ENCODE assay signal across 8 cellular contexts in the genomic region with DNA sequence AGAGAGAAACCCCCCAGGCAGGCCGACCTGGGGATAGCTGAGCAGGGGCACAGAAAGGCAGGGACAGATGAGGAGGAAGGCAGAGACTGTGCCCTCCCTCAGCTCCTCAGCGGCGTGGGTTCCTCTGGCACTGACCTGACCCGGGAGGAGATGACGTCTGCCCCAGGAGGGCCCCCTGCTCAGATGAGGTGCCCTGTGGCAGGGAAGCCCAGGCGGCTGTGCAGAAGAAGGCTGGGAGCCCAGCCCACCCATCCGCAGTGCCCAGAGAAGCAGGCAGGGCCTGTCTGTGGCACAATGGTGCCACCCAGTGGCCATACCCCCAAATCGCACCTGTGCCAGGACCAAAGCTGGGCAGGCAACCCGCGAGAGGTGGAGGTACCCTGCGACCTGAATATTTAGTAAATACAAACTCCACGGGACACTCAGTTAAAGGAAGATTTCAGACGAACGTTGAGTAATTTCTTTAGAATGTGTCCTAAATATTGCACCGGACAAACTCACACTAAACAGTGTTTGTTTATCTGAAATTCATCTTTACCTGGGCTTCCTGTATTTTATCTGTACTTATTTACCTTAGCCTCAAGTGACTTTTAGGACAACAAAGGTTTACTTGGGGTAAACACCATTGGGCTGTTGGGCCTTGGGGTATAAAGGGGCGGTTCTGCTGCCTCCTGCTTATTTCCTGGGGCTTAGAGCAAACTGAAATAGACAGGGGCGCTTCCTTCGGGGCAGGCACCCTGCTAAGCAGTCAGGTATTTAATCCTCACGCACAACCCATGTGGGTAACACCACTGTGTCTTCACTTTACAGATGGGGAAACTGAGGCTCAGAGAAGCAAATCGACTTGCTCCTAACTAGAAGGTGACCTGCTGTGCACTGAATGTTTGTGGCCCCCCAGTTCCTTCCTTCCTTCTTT. TPM values are rescaled to one million over a fixed set of nuclear protein-coding genes. Genes with fewer than 3 reads are reported as not detected.
DNase-seq lines count a peak whose midpoint lies in the region; ATAC-seq, FAIRE-seq and TF ChIP-seq lines count a peak whose summit lies in the region.

No MANE protein-coding gene starts in this region.

- ATAC-seq in A549: peak; percentile 81 to 95
- ATAC-seq in HG02970 (IDR thresholded peaks at IDR 0.05; ENCODE audit: low FRiP score, unreplicated experiment): peak; percentile 76

- TF ChIP-seq POLR2A in A549 (IDR thresholded peaks at IDR 0.05; ENCODE audit: low read length) (no peak), suprapubic skin (IDR thresholded peaks at IDR 0.05) (no peak)

- no peak overlapping the region for H3K4me3 Mint-ChIP-seq in neural crest cell

- peak; percentile 82 to 87 for TF ChIP-seq RAD21 in A549 (conservative IDR thresholded peaks at IDR 0.05 in 1 of 2, IDR thresholded peaks at IDR 0.05 in 1 of 2)

- 11% methylated on average over 17 of the region's 20 CpGs for WGBS in A549 (ENCODE audit: missing lambda C conversion rate)
- WGBS in suprapubic skin: 13% methylated on average over 20 of the region's 20 CpGs

- no peak overlapping the region for H3K27ac Mint-ChIP-seq in neural crest cell (ENCODE audit: unreplicated experiment)

- TF ChIP-seq EP300 in A549 (IDR thresholded peaks at IDR 0.05): no peak
- TF ChIP-seq EP300 in suprapubic skin (IDR thresholded peaks at IDR 0.05): no peak

- H3K4me3 ChIP-seq in A549 (no peak overlapping the region), fibroblast of mammary gland (ENCODE audit: control insufficient read depth, low read depth, low read length) (no peak overlapping the region), suprapubic skin (no peak overlapping the region)

- peak; percentile 41 to 58 for DNase-seq in A549 (ENCODE audit: low read depth in 1 of 2, low spot score in 1 of 2)
- peak; percentile 14 for DNase-seq in NCI-H526 treated with DMSO at 0.1 percent for 48 hours (lab: John Stamatoyannopoulos, UW)
- peak; percentile 53 for DNase-seq in activated T-cell treated with anti-CD3 and anti-CD28 coated beads for 24 hours (ENCODE audit: low read depth)
- peak; percentile 31 for DNase-seq in fibroblast of mammary gland (ENCODE audit: low read depth)
- DNase-seq in neural crest cell (ENCODE audit: low read depth, low spot score): peak; percentile 83
- peak; percentile 57 to 76 for DNase-seq in suprapubic skin (ENCODE audit: low spot score in 2 of 2)

- POLR2A ChIA-PET in A549 (lab: Yijun Ruan, JAX): no interaction called here

- H3K4me1 Mint-ChIP-seq in neural crest cell: no peaks in the 10 kb centered on the region

- H3K4me1 ChIP-seq in A549 (no peaks in the 10 kb centered on the region), suprapubic skin (peaks cover 3% of the 10 kb centered on the region)

- no peak overlapping the region for H3K4me2 ChIP-seq in A549

- TF ChIP-seq CTCF in A549 (IDR thresholded peaks at IDR 0.05): peak; percentile 73
- peak; percentile 88 for TF ChIP-seq CTCF in GM12874 (IDR thresholded peaks at IDR 0.05; ENCODE audit: insufficient read depth, low read depth, low read length)
- peak; percentile 76 for TF ChIP-seq CTCF in fibroblast of mammary gland (conservative IDR thresholded peaks at IDR 0.05; ENCODE audit: control insufficient read depth, insufficient read depth, low read depth, low read length)
- peak; percentile 93 for TF ChIP-seq CTCF in neural crest cell (conservative IDR thresholded peaks at IDR 0.05)
- peak in 1 of 2 donors; percentile 86 for TF ChIP-seq CTCF in suprapubic skin (IDR thresholded peaks at IDR 0.05)

- peaks cover under 1% of the 10 kb centered on the region for H3K36me3 Mint-ChIP-seq in neural crest cell (ENCODE audit: low read depth)

- H3K9me3 Mint-ChIP-seq in neural crest cell: peaks cover under 1% of the 10 kb centered on the region

- H3K9me3 ChIP-seq in A549: no peaks in the 10 kb centered on the region
- peaks cover 5% of the 10 kb centered on the region for H3K9me3 ChIP-seq in suprapubic skin

- H3K36me3 ChIP-seq in suprapubic skin: no peaks in the 10 kb centered on the region

- CTCF ChIA-PET in A549 (lab: Yijun Ruan, JAX): interaction anchor here (0.6 to 3.4 kb wide), 39 partner anchors 10 to 691 kb away, joined by 3 to 52 read pairs (median 4); a partner anchor contains a TSS

- no peak for FAIRE-seq in A549 (lab: Jason Lieb, UNC)

- H3K27me3 ChIP-seq in suprapubic skin: peaks cover 50% of the 10 kb centered on the region

- no peak overlapping the region for H3K27ac ChIP-seq in A549
- H3K27ac ChIP-seq in suprapubic skin: no peak overlapping the region

- peaks cover 47% of the 10 kb centered on the region for H3K27me3 Mint-ChIP-seq in neural crest cell (ENCODE audit: low read depth)

TF ChIP-seq in A549, 52 proteins besides CTCF, POLR2A, EP300 and RAD21:
- TF ChIP-seq, protein P1, sequence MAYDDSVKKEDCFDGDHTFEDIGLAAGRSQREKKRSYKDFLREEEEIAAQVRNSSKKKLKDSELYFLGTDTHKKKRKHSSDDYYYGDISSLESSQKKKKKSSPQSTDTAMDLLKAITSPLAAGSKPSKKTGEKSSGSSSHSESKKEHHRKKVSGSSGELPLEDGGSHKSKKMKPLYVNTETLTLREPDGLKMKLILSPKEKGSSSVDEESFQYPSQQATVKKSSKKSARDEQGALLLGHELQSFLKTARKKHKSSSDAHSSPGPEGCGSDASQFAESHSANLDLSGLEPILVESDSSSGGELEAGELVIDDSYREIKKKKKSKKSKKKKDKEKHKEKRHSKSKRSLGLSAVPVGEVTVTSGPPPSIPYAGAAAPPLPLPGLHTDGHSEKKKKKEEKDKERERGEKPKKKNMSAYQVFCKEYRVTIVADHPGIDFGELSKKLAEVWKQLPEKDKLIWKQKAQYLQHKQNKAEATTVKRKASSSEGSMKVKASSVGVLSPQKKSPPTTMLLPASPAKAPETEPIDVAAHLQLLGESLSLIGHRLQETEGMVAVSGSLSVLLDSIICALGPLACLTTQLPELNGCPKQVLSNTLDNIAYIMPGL (CRISPR knock-in tag; IDR thresholded peaks at IDR 0.05; ENCODE audit: borderline replicate concordance): no peak
- TF ChIP-seq, protein P2, sequence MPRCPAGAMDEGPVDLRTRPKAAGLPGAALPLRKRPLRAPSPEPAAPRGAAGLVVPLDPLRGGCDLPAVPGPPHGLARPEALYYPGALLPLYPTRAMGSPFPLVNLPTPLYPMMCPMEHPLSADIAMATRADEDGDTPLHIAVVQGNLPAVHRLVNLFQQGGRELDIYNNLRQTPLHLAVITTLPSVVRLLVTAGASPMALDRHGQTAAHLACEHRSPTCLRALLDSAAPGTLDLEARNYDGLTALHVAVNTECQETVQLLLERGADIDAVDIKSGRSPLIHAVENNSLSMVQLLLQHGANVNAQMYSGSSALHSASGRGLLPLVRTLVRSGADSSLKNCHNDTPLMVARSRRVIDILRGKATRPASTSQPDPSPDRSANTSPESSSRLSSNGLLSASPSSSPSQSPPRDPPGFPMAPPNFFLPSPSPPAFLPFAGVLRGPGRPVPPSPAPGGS (IDR thresholded peaks at IDR 0.05): no peak
- TF ChIP-seq SMC3 (IDR thresholded peaks at IDR 0.05) (peak; percentile 65), CBX8 (IDR thresholded peaks at IDR 0.05) (no peak), CEBPB (IDR thresholded peaks at IDR 0.05) (no peak)

RNA-seq across cellular contexts. Expression of a gene that starts 46.5 kb away (rescaled TPM):
- not detected in 2 replicates for polyA plus RNA-seq in A549 (2011; rRNA removed)
- polyA plus RNA-seq in A549 (2012; cell fraction: cytosol; rRNA removed): 0.04 and 0.06 TPM in 2 replicates
- 0.06 and 0.07 TPM in 2 replicates for polyA plus RNA-seq in A549 (2012; cell fraction: nucleus; rRNA removed)
- 0.06 to 0.08 TPM in 2 of 3 replicates, not detected in the other for polyA plus RNA-seq in A549 (2017; fragmentation: RNase III; extraction: RNeasy Plus Mini Kit Qiagen cat#74134 plus additional on column Dnase treatment)
- polyA minus RNA-seq in A549 (2011; rRNA and poly(A)+ RNA removed): not detected in 2 replicates
- 0.91 and 1.1 TPM in 2 replicates for total RNA-seq in neural crest cell
- not detected for total RNA-seq in suprapubic skin

Comparison
In these comparisons a context has a peak if more than half of its experiments do, and no peak if none do; other contexts are left out.
1. DNase-seq: peak in every context shown above with its lines; median percentile 83 in neural crest cell; 66 in suprapubic skin; 53 in activated T-cell treated with anti-CD3 and anti-CD28 coated beads for 24 hours; 50 in A549; 31 in fibroblast of mammary gland; 14 in NCI-H526 treated with DMSO at 0.1 percent for 48 hours.